Comparison of ENCODE assay signal across 4 cellular contexts in genomic region chr6:74253261-74253660, GRCh38.
"Had no signal": no experiment of that assay in that cellular context is flagged by ENCODE, and none has a peak within 500 bp of the region (broad histone marks: within the 10 kb centered on the region; RNA-seq: fewer than 3 reads in every experiment).

No MANE protein-coding gene starts in this region.

- H2AFZ ChIP-seq: GM23338 had no signal

- H3K4me3 Mint-ChIP-seq: GM23338, H9, IgD-negative memory B cell had no signal

- DNase-seq: H9, HCEC 1CT had no signal

- H3K27ac Mint-ChIP-seq: GM23338, H9, IgD-negative memory B cell had no signal

- H3K4me2 ChIP-seq: GM23338 had no signal

- H3K4me1 Mint-ChIP-seq: IgD-negative memory B cell had no signal

- H3K27me3 Mint-ChIP-seq: IgD-negative memory B cell had no signal

- H3K4me3 ChIP-seq: GM23338 had no signal

- ATAC-seq: GM23338 had no signal
